ENCODE assay signal across 21 cellular contexts in genomic region chr6:137013031-137013430, GRCh38.
DNase-seq lines count a peak whose midpoint lies in the region; ATAC-seq, FAIRE-seq and TF ChIP-seq lines count a peak whose summit lies in the region.
"Had no signal": no experiment of that assay in that cellular context is flagged by ENCODE, and none has a peak within 500 bp of the region (broad histone marks: within the 10 kb centered on the region; RNA-seq: fewer than 3 reads in every experiment).

No MANE protein-coding gene starts in this region.

- ATAC-seq in HG03571 (IDR thresholded peaks at IDR 0.05; ENCODE audit: unreplicated experiment) (no peak), HG03442 (IDR thresholded peaks at IDR 0.05; ENCODE audit: unreplicated experiment) (no peak)
- ATAC-seq: CD8-positive, alpha-beta T cell; natural killer cell treated with Interleukin-12 subunit alpha and Interleukin-12 subunit beta and Interleukin-15 and Interleukin-18, amount 100 ng/mL, for 72 hours; psoas muscle; T-cell; upper lobe of right lung had no signal

- POLR2A ChIA-PET in RWPE1 (lab: Yijun Ruan, JAX; ENCODE audit: low non-redundant PET), result interaction anchor here (0.6 kb wide), 1 partner anchor 44 kb away, joined by 3 read pairs; no protein-coding TSS in a partner anchor

- H3K4me3 ChIP-seq in fibroblast of mammary gland (ENCODE audit: control insufficient read depth, low read depth, low read length), result no peak overlapping the region
- H3K4me3 ChIP-seq: gastroesophageal sphincter, lung, psoas muscle, upper lobe of right lung had no signal

- CTCF ChIA-PET in RWPE1 (lab: Yijun Ruan, JAX), result interaction anchor here (0.5 to 1.6 kb wide), 15 partner anchors 10 to 704 kb away, joined by 3 to 9 read pairs (median 4); partner anchors contain the start of genes IL20RA and MAP3K5

- H3K27ac ChIP-seq in RWPE1 (no peak overlapping the region), substantia nigra (ENCODE audit: low read depth, low read length, poor library complexity, severe bottlenecking) (no peak overlapping the region)
- H3K27ac ChIP-seq: psoas muscle, upper lobe of right lung had no signal

- peak; percentile 17 for DNase-seq in NCI-H446 treated with DMSO at 0.1 percent for 48 hours (lab: John Stamatoyannopoulos, UW)
- DNase-seq in NCI-H446 (lab: John Stamatoyannopoulos, UW), result no peak
- DNase-seq in RWPE1 (ENCODE audit: low spot score), result peak; percentile 63
- DNase-seq in fibroblast of mammary gland (ENCODE audit: low read depth), result peak; percentile 31
- peak; percentile 76 for DNase-seq in urothelium cell line (ENCODE audit: low spot score)
- DNase-seq in substantia nigra (lab: John Stamatoyannopoulos, UW), result no peak
- DNase-seq: activated CD4-positive, alpha-beta T cell treated with anti-CD3 and anti-CD28 coated beads, Interleukin-2, amount 50 U/mL, for 48 hours; activated naive CD8-positive, alpha-beta T cell treated with anti-CD3 and anti-CD28 coated beads, Interleukin-2, amount 10 ng/mL, durations not matched to agents 7 days and 5 days; CD8-positive, alpha-beta T cell; endodermal cell; H9; psoas muscle; stimulated activated CD4-positive, alpha-beta T cell treated with anti-CD3 and anti-CD28 coated beads, Interleukin-12 subunit alpha, Interleukin-12 subunit beta, amount 100 ng/mL, for 4 hours; stimulated activated naive CD4-positive, alpha-beta T cell; T-cell; upper lobe of right lung had no signal

- no peak for FAIRE-seq in urothelium cell line (lab: Jason Lieb, UNC)

- TF ChIP-seq CTCF in RWPE1 (conservative IDR thresholded peaks at IDR 0.05; ENCODE audit: low read depth) (no peak), fibroblast of mammary gland (conservative IDR thresholded peaks at IDR 0.05; ENCODE audit: control insufficient read depth, insufficient read depth, low read depth, low read length) (no peak)

Comparison
In these comparisons a context has a peak if more than half of its experiments do, and no peak if none do; other contexts are left out.
1. DNase-seq: peak in NCI-H446 treated with DMSO at 0.1 percent for 48 hours (single experiment), RWPE1 (single experiment), fibroblast of mammary gland (single experiment) and urothelium cell line (single experiment); none in NCI-H446 (0 of 2) and substantia nigra (0 of 49).